ENCODE assay signal across 19 cellular contexts in genomic region chr1:112320035-112320429, GRCh38.
"Had no signal": no experiment of that assay in that cellular context is flagged by ENCODE, and none has a peak within 500 bp of the region (broad histone marks: within the 10 kb centered on the region; RNA-seq: fewer than 3 reads in every experiment).

No MANE protein-coding gene starts in this region.

- H3K9me3 ChIP-seq: gastrocnemius medialis, heart right ventricle, left ventricle myocardium inferior, lower lobe of right lung, pancreas had no signal

- H3K4me3 Mint-ChIP-seq: dendritic cell treated with granulocyte-macrophage colony-stimulating factor and Interleukin-4, amounts not matched to agents 40 ng/mL and 50 ng/mL, for 4 days; effector memory CD8-positive, alpha-beta T cell; naive B cell; nephron had no signal

- DNase-seq: effector memory CD8-positive, alpha-beta T cell; gastrocnemius medialis; heart right ventricle; islet precursor cell; left ventricle myocardium inferior; lower lobe of right lung; mesendoderm; naive B cell; occipital lobe; pancreas; right cardiac atrium; small intestine; stimulated activated CD4-positive, alpha-beta T cell treated with anti-CD3 and anti-CD28 coated beads, Interleukin-2, amount 100 ng/mL, for 48 hours; stimulated activated naive CD4-positive, alpha-beta T cell treated with Interleukin-2 at 50 U/mL for 16 hours; trophoblast cell had no signal

- H3K4me3 ChIP-seq: gastrocnemius medialis, heart right ventricle, left ventricle myocardium inferior, lower lobe of right lung, pancreas had no signal

- H3K27ac Mint-ChIP-seq: dendritic cell treated with granulocyte-macrophage colony-stimulating factor and Interleukin-4, amounts not matched to agents 40 ng/mL and 50 ng/mL, for 4 days; effector memory CD8-positive, alpha-beta T cell; naive B cell; nephron; progenitor cell of endocrine pancreas had no signal

- H3K27ac ChIP-seq: gastrocnemius medialis, heart right ventricle, left ventricle myocardium inferior, lower lobe of right lung, pancreas had no signal

- H3K4me1 ChIP-seq: gastrocnemius medialis, pancreas had no signal

- H3K36me3 ChIP-seq: gastrocnemius medialis, heart right ventricle, left ventricle myocardium inferior, lower lobe of right lung, pancreas had no signal

- ATAC-seq: effector memory CD8-positive, alpha-beta T cell; gastrocnemius medialis; heart right ventricle; lower lobe of right lung; pancreas; right cardiac atrium had no signal

- FAIRE-seq: colon, small intestine had no signal

- H3K27me3 ChIP-seq: heart right ventricle, pancreas had no signal

- H3K36me3 Mint-ChIP-seq: naive B cell had no signal
